In genomic region chr2:172740871-172741270, GRCh38 we compare ENCODE assay signal across 15 cellular contexts.
DNase-seq lines count a peak whose midpoint lies in the region; TF ChIP-seq lines count a peak whose summit lies in the region.
"Had no signal": no experiment of that assay in that cellular context is flagged by ENCODE, and none has a peak within 500 bp of the region (broad histone marks: within the 10 kb centered on the region; RNA-seq: fewer than 3 reads in every experiment).

No MANE protein-coding gene starts in this region.

- DNase-seq in NCI-H524 treated with DMSO at 0.1 percent for 48 hours (lab: John Stamatoyannopoulos, UW) (peak; percentile 0), cerebellar cortex (ENCODE audit: low spot score) (peak; percentile 73), retina (peak; percentile 16), foreskin fibroblast (no peak)
- no peak for DNase-seq in central memory CD4-positive, alpha-beta T cell
- no peak for DNase-seq in activated CD4-positive, CD25-positive, alpha-beta regulatory T cell (lab: John Stamatoyannopoulos, UW)
- DNase-seq: ACHN; CD8-positive, alpha-beta T cell; COR-L47; DMS53; GM23248; H9; IMR-90 had no signal

- H3K9ac ChIP-seq in BLaER1 = no peak overlapping the region
- H3K9ac ChIP-seq: GM23248 had no signal

- H3K27ac ChIP-seq in BLaER1 = no peak overlapping the region
- H3K27ac ChIP-seq: C4-2B, GM23248 had no signal

- H3K4me1 ChIP-seq in BLaER1 = peaks cover 25% of the 10 kb centered on the region

- H3K27me3 ChIP-seq in BLaER1 = peaks cover 18% of the 10 kb centered on the region

- H4K20me1 ChIP-seq in BLaER1 = no peaks in the 10 kb centered on the region

- no peaks in the 10 kb centered on the region for H3K36me3 ChIP-seq in BLaER1

- H3K9me3 ChIP-seq in BLaER1 = peaks cover 18% of the 10 kb centered on the region

- TF ChIP-seq CTCF in foreskin fibroblast (IDR thresholded peaks at IDR 0.05; ENCODE audit: low read depth, low read length) = no peak

- H3K4me3 ChIP-seq in BLaER1 (no peak overlapping the region), foreskin fibroblast (ENCODE audit: low read depth in 1 of 2, low read length in 2 of 2) (no peak overlapping the region)
- H3K4me3 ChIP-seq: GM23248 had no signal

- H3K4me2 ChIP-seq in BLaER1 = peak overlapping the region; percentile 43

Comparison
In these comparisons a context has a peak if more than half of its experiments do, and no peak if none do; other contexts are left out.
1. DNase-seq: peak in NCI-H524 treated with DMSO at 0.1 percent for 48 hours (single experiment), cerebellar cortex (single experiment) and retina (single experiment); none in foreskin fibroblast (0 of 2), central memory CD4-positive, alpha-beta T cell (single experiment) and activated CD4-positive, CD25-positive, alpha-beta regulatory T cell (0 of 4).